Comparison of ENCODE assay signal across 8 cellular contexts in genomic region chr10:18075881-18076280, GRCh38.
"Had no signal": no experiment of that assay in that cellular context is flagged by ENCODE, and none has a peak within 500 bp of the region (broad histone marks: within the 10 kb centered on the region; RNA-seq: fewer than 3 reads in every experiment).

No MANE protein-coding gene starts in this region.

- H3K4me3 Mint-ChIP-seq: IgD-negative memory B cell had no signal

- FAIRE-seq: HepG2 had no signal

- H3K9me3 ChIP-seq: HAP-1 had no signal

- H3K4me1 ChIP-seq: HAP-1 had no signal

- H3K4me3 ChIP-seq: GM23248, HAP-1 had no signal

- H3K27me3 Mint-ChIP-seq: IgD-negative memory B cell had no signal

- H3K27ac ChIP-seq: GM23248, HL-60 had no signal

- H3K27ac Mint-ChIP-seq: IgD-negative memory B cell had no signal

- H3K36me3 Mint-ChIP-seq: IgD-negative memory B cell had no signal

- H3K4me1 Mint-ChIP-seq: IgD-negative memory B cell had no signal

- H3K9ac ChIP-seq: GM23248 had no signal

- H2AFZ ChIP-seq: GM23248 had no signal

- ATAC-seq: HCT116, HepG2 had no signal

- H3K36me3 ChIP-seq: HAP-1 had no signal

- DNase-seq: H7, KBM-7 had no signal
